1 cellular context compared by ENCODE assay signal in genomic region chr4:87465739-87466366, GRCh38.
TF ChIP-seq lines count a peak whose summit lies in the region.

No MANE protein-coding gene starts in this region.

TF ChIP-seq in H1, 55 proteins besides CTCF, POLR2A, EP300 and RAD21 (continued from another document):
- peak; percentile 39 for TF ChIP-seq CHD7 (IDR thresholded peaks at IDR 0.05; ENCODE audit: insufficient replicate concordance, low read length)
- TF ChIP-seq CBX5 (IDR thresholded peaks at IDR 0.05; ENCODE audit: low read depth, low read length): no peak
- no peak for TF ChIP-seq GABPA (IDR thresholded peaks at IDR 0.05; ENCODE audit: borderline replicate concordance, insufficient read depth, low read length)
- no peak for TF ChIP-seq SIX5 (IDR thresholded peaks at IDR 0.05; ENCODE audit: low read depth, low read length)
